8 cellular contexts compared by ENCODE assay signal in the genomic region with DNA sequence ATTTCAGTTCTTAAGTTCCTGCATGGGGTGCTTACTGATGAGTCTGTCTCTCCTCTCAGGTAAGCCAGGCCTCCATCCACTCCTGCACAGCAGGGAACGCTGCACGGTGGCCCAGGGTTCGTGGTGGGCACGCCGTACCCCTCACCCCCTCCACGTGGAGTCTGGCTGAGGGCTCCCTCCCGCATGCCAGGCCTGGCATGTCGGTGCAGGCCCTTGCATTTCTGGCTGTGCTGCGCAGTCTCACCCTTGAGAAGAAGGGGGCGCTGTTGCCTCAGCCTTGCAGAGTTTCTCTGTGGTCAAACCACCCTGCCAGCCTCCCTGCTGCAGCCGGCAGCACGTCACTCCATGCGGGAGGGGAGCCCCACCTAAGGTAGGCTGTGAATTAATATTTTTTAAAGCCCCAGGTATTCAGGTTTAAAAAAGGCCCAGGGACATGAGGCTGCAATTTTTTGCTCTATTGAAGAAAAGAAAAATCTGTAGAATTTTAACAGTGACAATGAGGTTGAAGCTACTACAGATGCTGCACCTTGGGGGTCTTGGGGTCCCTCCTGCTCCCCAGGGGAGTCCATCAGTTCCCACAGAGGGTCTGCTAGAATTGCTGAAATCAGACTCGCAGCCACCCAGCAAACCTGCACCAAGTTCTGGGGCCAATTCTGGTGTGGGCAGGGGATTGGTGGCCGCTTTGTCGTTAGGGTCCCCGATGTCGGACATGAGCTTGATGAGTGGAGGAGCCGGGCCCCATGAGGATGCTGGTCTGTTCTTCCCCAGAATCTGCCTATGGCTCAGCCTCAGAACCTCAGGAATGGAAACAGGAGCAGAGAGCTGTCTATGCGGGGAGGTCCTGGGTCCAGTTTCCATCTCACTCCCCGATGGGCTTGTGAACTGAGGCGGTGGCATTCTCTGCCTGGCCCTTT. TPM values are rescaled to one million over a fixed set of nuclear protein-coding genes. Genes with fewer than 3 reads are reported as not detected.
A peak's percentile ranks its signal among the peaks of the same experiment; 100 is the strongest.
DNase-seq lines count a peak whose midpoint lies in the region; ATAC-seq lines count a peak whose summit lies in the region.

No MANE protein-coding gene starts in this region.

- POLR2A ChIA-PET in activated CD4-positive, alpha-beta T cell treated with anti-CD3 and anti-CD28 coated beads, Interleukin-2, amount 10 ng/mL, durations not matched to agents 7 days and 5 days (lab: Charles Lee), result no interaction called here

- H3K27me3 Mint-ChIP-seq in CD4-positive, CD25-positive, alpha-beta regulatory T cell, result no peaks in the 10 kb centered on the region
- H3K27me3 Mint-ChIP-seq in activated CD4-positive, alpha-beta T cell treated with anti-CD3 and anti-CD28 coated beads, Interleukin-2, amount 10 ng/mL, durations not matched to agents 7 days and 5 days, result no peaks in the 10 kb centered on the region

- no peaks in the 10 kb centered on the region for H3K9me3 ChIP-seq in CD4-positive, CD25-positive, alpha-beta regulatory T cell (ENCODE audit: control insufficient read depth in 2 of 2, low read length in 2 of 2)
- H3K9me3 ChIP-seq in duodenal mucosa (ENCODE audit: control insufficient read depth in 1 of 2, low read length in 2 of 2), result no peaks in the 10 kb centered on the region

- peak; percentile 24 to 78 (median 37) for DNase-seq in CD4-positive, CD25-positive, alpha-beta regulatory T cell
- peak; percentile 70 to 92 for DNase-seq in NCI-H446 (lab: John Stamatoyannopoulos, UW)
- DNase-seq in activated CD4-positive, alpha-beta T cell treated with anti-CD3 and anti-CD28 coated beads, Interleukin-2, amount 10 ng/mL, durations not matched to agents 7 days and 5 days, result peak; percentile 81
- peak; percentile 76 to 85 for DNase-seq in lung microvascular endothelial cell (ENCODE audit: low read depth in 2 of 2)
- DNase-seq in stimulated activated CD4-positive, alpha-beta T cell treated with anti-CD3 and anti-CD28 coated beads, TNF-alpha, amount 100 ng/mL, for 48 hours (ENCODE audit: low read depth in 3 of 3), result peak; percentile 52 to 66 (median 57)

- peak; percentile 37 to 44 for ATAC-seq in CD4-positive, CD25-positive, alpha-beta regulatory T cell (ENCODE audit: low read depth in 2 of 2)
- ATAC-seq in GM19351 (IDR thresholded peaks at IDR 0.05; ENCODE audit: unreplicated experiment) (peak; percentile 88), HG03439 (IDR thresholded peaks at IDR 0.05; ENCODE audit: unreplicated experiment) (peak; percentile 76)

- CTCF ChIA-PET in activated CD4-positive, alpha-beta T cell treated with anti-CD3 and anti-CD28 coated beads, Interleukin-2, amount 10 ng/mL, durations not matched to agents 7 days and 5 days (lab: Charles Lee), result interaction anchor here (0.7 to 2.0 kb wide), 4 partner anchors 11 to 1083 kb away, joined by 3 to 6 read pairs (median 4); no protein-coding TSS in a partner anchor

- no peak overlapping the region for H3K27ac ChIP-seq in CD4-positive, CD25-positive, alpha-beta regulatory T cell (ENCODE audit: insufficient read depth, low read length, poor library complexity, severe bottlenecking)
- no peak overlapping the region for H3K27ac ChIP-seq in duodenal mucosa (ENCODE audit: low read depth, low read length)

- H3K4me3 ChIP-seq in CD4-positive, CD25-positive, alpha-beta regulatory T cell (ENCODE audit: low read depth, low read length), result no peak overlapping the region
- peak overlapping the region; percentile 48 to 61 for H3K4me3 ChIP-seq in duodenal mucosa (ENCODE audit: low read depth in 1 of 2, low read length in 2 of 2)

- no peak overlapping the region for H3K27ac Mint-ChIP-seq in CD4-positive, CD25-positive, alpha-beta regulatory T cell
- peak overlapping the region; percentile 43 for H3K27ac Mint-ChIP-seq in activated CD4-positive, alpha-beta T cell treated with anti-CD3 and anti-CD28 coated beads, Interleukin-2, amount 10 ng/mL, durations not matched to agents 7 days and 5 days

- H3K4me1 ChIP-seq in CD4-positive, CD25-positive, alpha-beta regulatory T cell (ENCODE audit: control insufficient read depth, insufficient read depth, low read length, poor library complexity, severe bottlenecking), result peaks cover 8% of the 10 kb centered on the region
- H3K4me1 ChIP-seq in duodenal mucosa (ENCODE audit: control insufficient read depth in 1 of 2, insufficient read depth in 2 of 2, low read length in 2 of 2), result peaks cover 10 to 14% of the 10 kb centered on the region in 2 donors

- H3K36me3 ChIP-seq in CD4-positive, CD25-positive, alpha-beta regulatory T cell (ENCODE audit: control insufficient read depth, insufficient read depth, low read length), result no peaks in the 10 kb centered on the region
- no peaks in the 10 kb centered on the region for H3K36me3 ChIP-seq in duodenal mucosa (ENCODE audit: control insufficient read depth in 1 of 2, insufficient read depth in 2 of 2, low read length in 2 of 2)

- no peaks in the 10 kb centered on the region for H3K36me3 Mint-ChIP-seq in CD4-positive, CD25-positive, alpha-beta regulatory T cell
- H3K36me3 Mint-ChIP-seq in activated CD4-positive, alpha-beta T cell treated with anti-CD3 and anti-CD28 coated beads, Interleukin-2, amount 10 ng/mL, durations not matched to agents 7 days and 5 days (ENCODE audit: low read depth), result no peaks in the 10 kb centered on the region

- peaks cover 0 to 5% (median 2%) of the 10 kb centered on the region in 4 donors for H3K4me1 Mint-ChIP-seq in CD4-positive, CD25-positive, alpha-beta regulatory T cell
- H3K4me1 Mint-ChIP-seq in activated CD4-positive, alpha-beta T cell treated with anti-CD3 and anti-CD28 coated beads, Interleukin-2, amount 10 ng/mL, durations not matched to agents 7 days and 5 days, result peaks cover 12% of the 10 kb centered on the region

- H3K9me3 Mint-ChIP-seq in CD4-positive, CD25-positive, alpha-beta regulatory T cell, result peaks cover 0 to 3% (median 0%) of the 10 kb centered on the region in 7 donors
- no peaks in the 10 kb centered on the region for H3K9me3 Mint-ChIP-seq in activated CD4-positive, alpha-beta T cell treated with anti-CD3 and anti-CD28 coated beads, Interleukin-2, amount 10 ng/mL, durations not matched to agents 7 days and 5 days

- H3K9ac ChIP-seq in duodenal mucosa (ENCODE audit: low read depth in 1 of 2, low read length in 2 of 2), result peak overlapping the region in 1 of 2 donors; percentile 11

- no peaks in the 10 kb centered on the region for H3K27me3 ChIP-seq in CD4-positive, CD25-positive, alpha-beta regulatory T cell (ENCODE audit: control insufficient read depth, insufficient read depth, low read length)
- no peaks in the 10 kb centered on the region for H3K27me3 ChIP-seq in duodenal mucosa (ENCODE audit: control insufficient read depth in 1 of 2, insufficient read depth in 2 of 2, low read length in 2 of 2)

- H3K4me3 Mint-ChIP-seq in CD4-positive, CD25-positive, alpha-beta regulatory T cell, result peak overlapping the region in 1 of 4 donors; percentile 17
- no peak overlapping the region for H3K4me3 Mint-ChIP-seq in activated CD4-positive, alpha-beta T cell treated with anti-CD3 and anti-CD28 coated beads, Interleukin-2, amount 10 ng/mL, durations not matched to agents 7 days and 5 days

RNA-seq across cellular contexts. Expression of gene TENT4A, which starts 52.6 kb away (rescaled TPM):
- total RNA-seq in CD4-positive, CD25-positive, alpha-beta regulatory T cell, result 66.5 TPM
- 1 to 10 TPM in 2 of 4 donors, under 1 TPM in 2; 0.74 to 3.2 (median 1.0) TPM for polyA plus RNA-seq in CD4-positive, CD25-positive, alpha-beta regulatory T cell
- 10 to 100 TPM; 37.4 to 41.9 TPM for total RNA-seq in activated CD4-positive, alpha-beta T cell treated with anti-CD3 and anti-CD28 coated beads, Interleukin-2, amount 10 ng/mL, durations not matched to agents 7 days and 5 days
- total RNA-seq in lung microvascular endothelial cell, result 6.5 and 8.1 TPM in 2 replicates
